Comparison of ENCODE assay signal across 11 cellular contexts in genomic region chr1:160432371-160432786, GRCh38. TPM values are rescaled to one million over a fixed set of nuclear protein-coding genes. Genes with fewer than 3 reads are reported as not detected.
DNase-seq lines count a peak whose midpoint lies in the region; ATAC-seq and TF ChIP-seq lines count a peak whose summit lies in the region.
"Had no signal": no experiment of that assay in that cellular context is flagged by ENCODE, and none has a peak within 500 bp of the region (broad histone marks: within the 10 kb centered on the region; RNA-seq: fewer than 3 reads in every experiment).

No MANE protein-coding gene starts in this region.

- ATAC-seq in GM19351 (IDR thresholded peaks at IDR 0.05; ENCODE audit: unreplicated experiment) (peak; percentile 64), HG03159 (IDR thresholded peaks at IDR 0.05; ENCODE audit: unreplicated experiment) (peak; percentile 50)
- ATAC-seq: HepG2 had no signal

- no peaks in the 10 kb centered on the region for H3K9me3 ChIP-seq in left ventricle myocardium inferior (replicated peaks)
- H3K9me3 ChIP-seq: SJSA1 had no signal

- H3K9me3 Mint-ChIP-seq in activated naive CD8-positive, alpha-beta T cell (ENCODE audit: low read depth), result no peaks in the 10 kb centered on the region

- DNase-seq in GM06990 (ENCODE audit: extremely low read depth, insufficient read length) (peak; percentile 83), left ventricle myocardium inferior (no peak), COLO668 (lab: John Stamatoyannopoulos, UW; ENCODE audit: unreplicated experiment) (no peak), NCI-H1105 (lab: John Stamatoyannopoulos, UW) (no peak)
- DNase-seq in stimulated activated CD4-positive, alpha-beta T cell treated with anti-CD3 and anti-CD28 coated beads, Interleukin-2, amount 100 ng/mL, for 24 hours, result no peak
- DNase-seq: DMS79 treated with DMSO at 0.1 percent for 48 hours had no signal

- H3K36me3 ChIP-seq in GM06990 (ENCODE audit: control insufficient read depth, insufficient read depth, low read length) (no peaks in the 10 kb centered on the region), left ventricle myocardium inferior (no peaks in the 10 kb centered on the region)

- H3K4me3 ChIP-seq in GM06990 (replicated peaks; ENCODE audit: low read depth, low read length) (no peak overlapping the region), left ventricle myocardium inferior (no peak overlapping the region)
- H3K4me3 ChIP-seq: SJSA1 had no signal

- peak overlapping the region; percentile 77 for H3K27ac Mint-ChIP-seq in activated naive CD8-positive, alpha-beta T cell

- no peaks in the 10 kb centered on the region for H3K27me3 ChIP-seq in GM06990 (replicated peaks; ENCODE audit: control insufficient read depth, insufficient read depth, low read length)
- no peaks in the 10 kb centered on the region for H3K27me3 ChIP-seq in left ventricle myocardium inferior (ENCODE audit: low read depth)
- H3K27me3 ChIP-seq: SJSA1 had no signal

- TF ChIP-seq CTCF in GM06990 (IDR thresholded peaks at IDR 0.05; ENCODE audit: insufficient read depth, low read length, poor library complexity, severe bottlenecking) (no peak), left ventricle myocardium inferior (IDR thresholded peaks at IDR 0.05; ENCODE audit: borderline replicate concordance) (no peak)

- H3K4me1 Mint-ChIP-seq in activated naive CD8-positive, alpha-beta T cell (ENCODE audit: low read depth), result peaks cover 76% of the 10 kb centered on the region

- intact Hi-C loops in left ventricle myocardium inferior (cut with micrococcal nuclease), result loop anchor here (5.0 kb wide), 1 partner anchor 175 kb away; no protein-coding TSS in a partner anchor

- no peak overlapping the region for H3K27ac ChIP-seq in left ventricle myocardium inferior (replicated peaks)
- H3K27ac ChIP-seq: SJSA1 had no signal

- peaks cover 11% of the 10 kb centered on the region for H3K36me3 Mint-ChIP-seq in activated naive CD8-positive, alpha-beta T cell

- no peaks in the 10 kb centered on the region for H3K27me3 Mint-ChIP-seq in activated naive CD8-positive, alpha-beta T cell

- no peak overlapping the region for H3K4me3 Mint-ChIP-seq in activated naive CD8-positive, alpha-beta T cell

- H3K4me1 ChIP-seq in left ventricle myocardium inferior, result peaks cover 19% of the 10 kb centered on the region

RNA-seq across cellular contexts. Expression of gene VANGL2, which starts 32.0 kb away (rescaled TPM):
- total RNA-seq in left ventricle myocardium inferior, result 2.1 TPM
- total RNA-seq: HepG2 had no signal
